13 cellular contexts compared by ENCODE assay signal in the genomic region with DNA sequence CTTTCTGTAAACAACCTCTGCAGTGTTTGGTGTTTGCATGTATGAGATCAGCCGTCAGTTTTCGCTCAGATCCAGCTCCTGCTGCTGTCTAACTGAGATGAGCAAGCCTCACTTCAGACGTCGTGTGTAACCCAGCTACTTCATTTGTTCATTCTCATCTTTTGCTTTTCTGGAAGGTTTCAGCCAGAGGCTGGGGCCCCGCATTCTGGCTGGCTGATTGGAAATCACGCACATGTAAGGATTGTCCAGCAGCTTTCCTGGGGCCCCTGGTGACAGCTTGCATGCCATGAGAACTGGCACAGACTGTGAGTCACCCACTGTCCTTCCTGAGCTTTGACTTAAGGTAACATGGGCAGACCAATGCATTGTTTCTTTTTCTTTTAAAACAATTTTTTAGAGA. TPM values are rescaled to one million over a fixed set of nuclear protein-coding genes. Genes with fewer than 3 reads are reported as not detected.
DNase-seq lines count a peak whose midpoint lies in the region; ATAC-seq and TF ChIP-seq lines count a peak whose summit lies in the region.
"Had no signal": no experiment of that assay in that cellular context is flagged by ENCODE, and none has a peak within 500 bp of the region (broad histone marks: within the 10 kb centered on the region; RNA-seq: fewer than 3 reads in every experiment).

No MANE protein-coding gene starts in this region.

- H2BK12ac ChIP-seq in H9 (ENCODE audit: insufficient read length, low read depth, low read length), result no peak overlapping the region
- no peak overlapping the region for H2BK12ac ChIP-seq in neuronal stem cell (ENCODE audit: low read length)

- H3K36me3 Mint-ChIP-seq in H9 (ENCODE audit: insufficient read depth in 1 of 3, low read depth in 3 of 3), result no peaks in the 10 kb centered on the region
- H3K36me3 Mint-ChIP-seq in activated naive CD8-positive, alpha-beta T cell treated with anti-CD3 and anti-CD28 coated beads, Interleukin-2, amount 50 U/mL, for 24 hours (ENCODE audit: low read depth), result no peaks in the 10 kb centered on the region

- H2BK5ac ChIP-seq in H9 (ENCODE audit: insufficient read length, low read length) (no peak overlapping the region), neuronal stem cell (ENCODE audit: low read length) (no peak overlapping the region)

- H3K56ac ChIP-seq in H9 (ENCODE audit: insufficient read length, low read depth, low read length), result no peak overlapping the region

- H4K91ac ChIP-seq in H9 (ENCODE audit: insufficient read length, low read depth, low read length) (no peak overlapping the region), neuronal stem cell (ENCODE audit: low read depth, low read length, poor library complexity) (no peak overlapping the region)

- no peaks in the 10 kb centered on the region for H3K9me3 ChIP-seq in H9 (ENCODE audit: control insufficient read depth, low read depth, low read length)
- no peaks in the 10 kb centered on the region for H3K9me3 ChIP-seq in neuronal stem cell (replicated peaks in 1 of 2; ENCODE audit: control insufficient read depth in 2 of 2, insufficient read depth in 1 of 2, low read depth in 1 of 2, low read length in 2 of 2)
- H3K9me3 ChIP-seq: lower lobe of right lung had no signal

- H3K9me3 Mint-ChIP-seq in H9, result no peaks in the 10 kb centered on the region
- no peaks in the 10 kb centered on the region for H3K9me3 Mint-ChIP-seq in activated naive CD8-positive, alpha-beta T cell treated with anti-CD3 and anti-CD28 coated beads, Interleukin-2, amount 50 U/mL, for 24 hours

- H3K4me3 Mint-ChIP-seq in H9, result no peak overlapping the region
- H3K4me3 Mint-ChIP-seq in activated naive CD8-positive, alpha-beta T cell treated with anti-CD3 and anti-CD28 coated beads, Interleukin-2, amount 50 U/mL, for 24 hours, result peak overlapping the region; percentile 64

- no peaks in the 10 kb centered on the region for H3K36me3 ChIP-seq in neuronal stem cell (replicated peaks in 1 of 2; ENCODE audit: control insufficient read depth in 2 of 2, insufficient read depth in 2 of 2, low read length in 2 of 2)
- H3K36me3 ChIP-seq: lower lobe of right lung had no signal

- H3K79me1 ChIP-seq in H9 (ENCODE audit: insufficient read depth, low read depth, low read length, poor library complexity, severe bottlenecking) (no peaks in the 10 kb centered on the region), neuronal stem cell (ENCODE audit: low read depth, low read length) (no peaks in the 10 kb centered on the region)

- no peak overlapping the region for H3K4ac ChIP-seq in H9 (ENCODE audit: low read depth, low read length)
- H3K4ac ChIP-seq in neuronal stem cell (ENCODE audit: low read length), result no peak overlapping the region

- H3K14ac ChIP-seq in H9 (ENCODE audit: insufficient read depth, low read length) (no peak overlapping the region), neuronal stem cell (ENCODE audit: low read length) (no peak overlapping the region)

- 0 out of 2 replicates have a peak, but pooled peaks cover 2% of the 10 kb centered on the region for H3K4me1 ChIP-seq in H9 (ENCODE audit: insufficient read depth, low read length)
- H3K4me1 ChIP-seq in neuronal stem cell (ENCODE audit: control insufficient read depth in 2 of 2, insufficient read depth in 1 of 2, low read depth in 1 of 2, low read length in 2 of 2), result peaks cover 0 to 5% of the 10 kb centered on the region in 2 donors

- DNase-seq in A172 (ENCODE audit: low spot score) (peak; percentile 64), H9 (peak; percentile 17), neuronal stem cell (ENCODE audit: low spot score) (no peak), NOMO-1 (lab: John Stamatoyannopoulos, UW; ENCODE audit: unreplicated experiment in 2 of 2) (no peak), amygdala (lab: John Stamatoyannopoulos, UW) (no peak)
- no peak for DNase-seq in activated naive CD8-positive, alpha-beta T cell treated with anti-CD3 and anti-CD28 coated beads, Interleukin-2, amount 50 U/mL, for 24 hours
- DNase-seq: lower lobe of right lung, NCI-H524 treated with DMSO at 0.1 percent for 48 hours had no signal

- H2AFZ ChIP-seq in H9 (ENCODE audit: low read length) (no peak overlapping the region), neuronal stem cell (ENCODE audit: low read length) (no peak overlapping the region)

- H3K9ac ChIP-seq in H9 (ENCODE audit: extremely low read depth, insufficient read length, low read length), result no peak overlapping the region
- no peak overlapping the region for H3K9ac ChIP-seq in neuronal stem cell (ENCODE audit: low read depth, low read length, poor library complexity)

- no peak for ATAC-seq in activated naive CD8-positive, alpha-beta T cell treated with anti-CD3 and anti-CD28 coated beads, Interleukin-2, amount 50 U/mL, for 24 hours
- no peak for ATAC-seq in HG03571 (IDR thresholded peaks at IDR 0.05; ENCODE audit: unreplicated experiment)
- ATAC-seq in GM19395 (IDR thresholded peaks at IDR 0.05; ENCODE audit: unreplicated experiment), result no peak
- ATAC-seq: HCT116 had no signal

- no CpG with 5 or more reads among the region's 6 CpGs for WGBS in H9 (ENCODE audit: extremely low coverage, insufficient read length, low lambda C conversion rate)
- no CpG with 5 or more reads among the region's 6 CpGs for WGBS in neuronal stem cell (ENCODE audit: extremely low coverage in 2 of 2, insufficient read length in 2 of 2, insufficient replicate concordance in 1 of 2), 2 donors

- peaks cover 25 to 32% of the 10 kb centered on the region in 2 experiments for H3K4me1 Mint-ChIP-seq in H9
- H3K4me1 Mint-ChIP-seq in activated naive CD8-positive, alpha-beta T cell treated with anti-CD3 and anti-CD28 coated beads, Interleukin-2, amount 50 U/mL, for 24 hours, result peaks cover 60% of the 10 kb centered on the region

- H4K5ac ChIP-seq in H9 (ENCODE audit: insufficient read length, low read depth, low read length), result no peak overlapping the region

- H3K23me2 ChIP-seq in H9 (ENCODE audit: insufficient read length, low read depth, low read length, poor library complexity, severe bottlenecking), result peaks cover 3% of the 10 kb centered on the region

- H3K23ac ChIP-seq in H9 (ENCODE audit: insufficient read length, low read depth, low read length), result no peak overlapping the region
- H3K23ac ChIP-seq in neuronal stem cell (ENCODE audit: low read depth, low read length, poor library complexity), result no peak overlapping the region

- H3K27me3 ChIP-seq in H9 (ENCODE audit: insufficient read depth, low read length) (no peaks in the 10 kb centered on the region), neuronal stem cell (ENCODE audit: control insufficient read depth in 3 of 3, insufficient read depth in 3 of 3, low read depth in 1 of 3, low read length in 3 of 3) (no peaks in the 10 kb centered on the region)

- no peak overlapping the region for H3T11ph ChIP-seq in H9 (ENCODE audit: low read length)

- H2BK120ac ChIP-seq in H9 (ENCODE audit: low read depth, low read length, poor library complexity, severe bottlenecking), result no peak overlapping the region
- H2BK120ac ChIP-seq in neuronal stem cell (ENCODE audit: low read depth, low read length), result no peak overlapping the region

- H2BK15ac ChIP-seq in H9 (ENCODE audit: low read depth, low read length) (no peak overlapping the region), neuronal stem cell (ENCODE audit: low read length) (no peak overlapping the region)

- H3K27me3 Mint-ChIP-seq in H9 (ENCODE audit: low read depth), result peaks cover 31% of the 10 kb centered on the region
- no peaks in the 10 kb centered on the region for H3K27me3 Mint-ChIP-seq in activated naive CD8-positive, alpha-beta T cell treated with anti-CD3 and anti-CD28 coated beads, Interleukin-2, amount 50 U/mL, for 24 hours

- no peak overlapping the region for H2BK20ac ChIP-seq in H9 (ENCODE audit: low read depth, low read length, poor library complexity, severe bottlenecking)

- H2AK5ac ChIP-seq in H9 (ENCODE audit: insufficient read length, low read length), result no peak overlapping the region
- no peak overlapping the region for H2AK5ac ChIP-seq in neuronal stem cell (ENCODE audit: low read depth, low read length)

- TF ChIP-seq CTCF in H9 (conservative IDR thresholded peaks at IDR 0.05), result no peak

- H4K20me1 ChIP-seq in H9 (ENCODE audit: control insufficient read depth, insufficient read depth, insufficient read length), result no peaks in the 10 kb centered on the region

- no peak overlapping the region for H3K4me3 ChIP-seq in neuronal stem cell (ENCODE audit: low read length in 2 of 2)
- H3K4me3 ChIP-seq: lower lobe of right lung had no signal

- H3K27ac ChIP-seq in H9 (ENCODE audit: insufficient read length, low read depth, low read length), result no peak overlapping the region
- H3K27ac ChIP-seq in neuronal stem cell (replicated peaks; ENCODE audit: low read length), result no peak overlapping the region
- H3K27ac ChIP-seq: C4-2B, HL-60, lower lobe of right lung had no signal

- no peak overlapping the region for H4K8ac ChIP-seq in H9 (replicated peaks; ENCODE audit: insufficient read length, low read depth, low read length)
- no peak overlapping the region for H4K8ac ChIP-seq in neuronal stem cell (ENCODE audit: low read depth, low read length)

- H3K18ac ChIP-seq in H9 (ENCODE audit: insufficient read length, low read depth, low read length) (no peak overlapping the region), neuronal stem cell (ENCODE audit: low read length) (peak overlapping the region; percentile 25)

- H3K27ac Mint-ChIP-seq in H9, result no peak overlapping the region
- peak overlapping the region; percentile 81 for H3K27ac Mint-ChIP-seq in activated naive CD8-positive, alpha-beta T cell treated with anti-CD3 and anti-CD28 coated beads, Interleukin-2, amount 50 U/mL, for 24 hours

- no peaks in the 10 kb centered on the region for H3K79me2 ChIP-seq in H9 (ENCODE audit: insufficient read depth, low read length)

- H3K4me2 ChIP-seq in H9 (ENCODE audit: insufficient read depth, insufficient read length, low read length) (no peak overlapping the region), neuronal stem cell (ENCODE audit: insufficient read depth, low read length, poor library complexity, severe bottlenecking) (no peak overlapping the region)

RNA-seq across cellular contexts. Expression of gene LDLRAD4, which starts 49.0 kb away (rescaled TPM):
- 5.7 and 8.9 TPM in 2 replicates for total RNA-seq in A172 (2014; rRNA removed; shearing (Covaris generic))
- 1.8 and 3.9 TPM in 2 replicates for total RNA-seq in H9 (2021)
- 1.5 TPM for polyA plus RNA-seq in neuronal stem cell (2013, experiment 1 of 2)
- polyA plus RNA-seq in neuronal stem cell (2013, experiment 2 of 2), result 1.1 TPM

Comparison
In these comparisons a context has a peak if more than half of its experiments do, and no peak if none do; other contexts are left out.
1. DNase-seq: peak in A172 (single experiment) and H9 (single experiment); none in activated naive CD8-positive, alpha-beta T cell treated with anti-CD3 and anti-CD28 coated beads, Interleukin-2, amount 50 U/mL, for 24 hours (single experiment), neuronal stem cell (single experiment), NOMO-1 (0 of 2) and amygdala (0 of 56).